8 cellular contexts compared by ENCODE assay signal in the genomic region with DNA sequence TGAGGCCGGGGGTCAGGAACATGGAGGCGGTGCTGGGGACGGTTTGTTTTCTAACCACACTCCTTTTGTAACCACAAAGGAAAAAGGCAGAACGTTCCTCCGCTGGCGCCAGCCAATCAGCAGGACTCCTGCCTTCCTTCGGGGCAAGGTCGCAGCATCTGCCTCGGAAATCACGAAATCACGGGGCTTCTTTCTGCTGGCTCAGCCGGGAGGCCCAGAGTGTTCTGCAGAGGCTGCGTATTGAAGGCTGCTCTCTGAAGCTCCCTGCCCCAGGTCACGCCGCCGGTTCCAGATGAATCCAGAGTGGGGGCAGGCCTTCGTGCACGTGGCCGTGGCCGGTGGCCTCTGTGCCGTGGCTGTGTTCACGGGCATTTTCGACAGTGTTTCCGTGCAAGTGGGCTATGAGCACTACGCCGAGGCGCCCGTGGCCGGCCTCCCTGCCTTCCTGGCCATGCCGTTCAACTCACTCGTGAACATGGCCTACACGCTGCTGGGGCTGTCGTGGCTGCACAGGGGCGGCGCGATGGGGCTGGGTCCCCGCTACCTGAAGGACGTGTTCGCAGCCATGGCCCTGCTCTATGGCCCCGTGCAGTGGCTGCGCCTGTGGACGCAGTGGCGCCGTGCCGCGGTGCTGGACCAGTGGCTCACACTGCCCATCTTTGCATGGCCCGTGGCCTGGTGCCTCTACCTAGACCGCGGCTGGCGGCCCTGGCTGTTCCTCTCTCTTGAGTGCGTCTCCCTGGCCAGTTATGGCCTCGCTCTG. TPM values are rescaled to one million over a fixed set of nuclear protein-coding genes. Genes with fewer than 3 reads are reported as not detected.
DNase-seq lines count a peak whose midpoint lies in the region; ATAC-seq and TF ChIP-seq lines count a peak whose summit lies in the region.

No MANE protein-coding gene starts in this region.

- H3K27me3 Mint-ChIP-seq in GM23338 (ENCODE audit: insufficient read depth, low read depth, poor library complexity), result peaks cover under 1% of the 10 kb centered on the region

- no peaks in the 10 kb centered on the region for H3K9me2 ChIP-seq in GM23338 (ENCODE audit: insufficient read depth)

- H3K4me3 ChIP-seq in GM23338 (no peak overlapping the region), WERI-Rb-1 (ENCODE audit: low read depth, low read length) (no peak overlapping the region)

- peaks cover 9% of the 10 kb centered on the region; the same call in 2 of the 3 replicates for H3K4me1 Mint-ChIP-seq in GM23338

- DNase-seq in GM23338 (ENCODE audit: low spot score) (no peak), WERI-Rb-1 (no peak), epidermal melanocyte (ENCODE audit: insufficient read length, low spot score) (peak; percentile 66), NCI-H2081 (lab: John Stamatoyannopoulos, UW) (no peak), SKM-1 (lab: John Stamatoyannopoulos, UW; ENCODE audit: unreplicated experiment) (no peak), NCI-H774 (lab: John Stamatoyannopoulos, UW) (no peak)
- peak; percentile 24 to 38 for DNase-seq in stimulated activated CD4-positive, alpha-beta T cell treated with anti-CD3 and anti-CD28 coated beads, Interleukin-15, amount 100 ng/mL, for 1 hour (ENCODE audit: low read depth in 1 of 2, low spot score in 1 of 2)

- no peak for ATAC-seq in GM23338
- no peak for ATAC-seq in HG03025 (IDR thresholded peaks at IDR 0.05; ENCODE audit: low FRiP score, unreplicated experiment)

- H3K27ac Mint-ChIP-seq in GM23338, result 0 out of 2 replicates have a peak overlapping the region, but pooled peaks have one; percentile 3

- no peak overlapping the region for H3K27ac ChIP-seq in GM23338 (ENCODE audit: low read depth)
- peak overlapping the region; percentile 22; the same call in 1 of the 2 replicates for H3K27ac ChIP-seq in WERI-Rb-1

- H3K27me3 ChIP-seq in GM23338 (ENCODE audit: insufficient read depth), result no peaks in the 10 kb centered on the region
- H3K27me3 ChIP-seq in WERI-Rb-1 (ENCODE audit: insufficient read depth, low read depth, severe bottlenecking), result peaks cover 22% of the 10 kb centered on the region

- no peaks in the 10 kb centered on the region for H3K36me3 Mint-ChIP-seq in GM23338 (ENCODE audit: low read depth)

- no peak overlapping the region for H2AFZ ChIP-seq in GM23338

- H3K4me1 ChIP-seq in GM23338 (ENCODE audit: insufficient read depth), result no peaks in the 10 kb centered on the region

- H4K20me1 ChIP-seq in GM23338 (replicated peaks; ENCODE audit: insufficient read depth), result no peaks in the 10 kb centered on the region

- TF ChIP-seq CTCF in GM23338 (conservative IDR thresholded peaks at IDR 0.05; ENCODE audit: low read depth in 2 of 2), result no peak
- TF ChIP-seq CTCF in WERI-Rb-1 (IDR thresholded peaks at IDR 0.05; ENCODE audit: low read depth, low read length), result no peak

- H3K9me3 ChIP-seq in WERI-Rb-1 (ENCODE audit: severe bottlenecking), result peaks cover 3% of the 10 kb centered on the region

- H3F3A ChIP-seq in GM23338 (replicated peaks; ENCODE audit: low read depth), result no peaks in the 10 kb centered on the region

- no peaks in the 10 kb centered on the region for H3K36me3 ChIP-seq in GM23338 (ENCODE audit: insufficient read depth)
- no peaks in the 10 kb centered on the region for H3K36me3 ChIP-seq in WERI-Rb-1

- no peak overlapping the region for H3K4me2 ChIP-seq in GM23338

- no peaks in the 10 kb centered on the region for H3K9me3 Mint-ChIP-seq in GM23338

- no peak overlapping the region for H3K4me3 Mint-ChIP-seq in GM23338

- H3K79me2 ChIP-seq in GM23338 (replicated peaks; ENCODE audit: insufficient read depth), result no peaks in the 10 kb centered on the region

TF ChIP-seq in GM23338, 12 proteins besides CTCF, POLR2A, EP300 and RAD21 (continues in another document):
- TF ChIP-seq EZH2phosphoT487 (IDR thresholded peaks at IDR 0.05; ENCODE audit: unreplicated experiment) (no peak), POLR2AphosphoS5 (IDR thresholded peaks at IDR 0.05; ENCODE audit: low read depth) (no peak), REST (IDR thresholded peaks at IDR 0.05; ENCODE audit: unreplicated experiment) (no peak), EZH2 (IDR thresholded peaks at IDR 0.05; ENCODE audit: low read depth, unreplicated experiment) (no peak), ZNF114 (CRISPR knock-in tag; IDR thresholded peaks at IDR 0.05) (no peak), NANOG (IDR thresholded peaks at IDR 0.05; ENCODE audit: borderline replicate concordance) (no peak)

RNA-seq across cellular contexts. Expression of gene TMEM187, which starts 9.4 kb away (rescaled TPM):
- 4.4 and 9.7 TPM in 2 replicates for total RNA-seq in GM23338 (2014; rRNA removed; shearing (Covaris generic))
- 2.4 and 2.5 TPM in 2 replicates for polyA plus RNA-seq in GM23338 (2016; fragmentation: Nextera tagmentation; extraction: Ambion mirVana)

RNA-seq across cellular contexts. Expression of gene HCFC1, which starts 10.3 kb away (rescaled TPM):
- 169 and 188 TPM in 2 replicates for total RNA-seq in GM23338 (2014; rRNA removed; shearing (Covaris generic))
- 33.0 and 33.2 TPM in 2 replicates for polyA plus RNA-seq in GM23338 (2016; fragmentation: Nextera tagmentation; extraction: Ambion mirVana)

RNA-seq across cellular contexts. Expression of gene RENBP, which starts 37.5 kb away (rescaled TPM):
- 8.6 and 10.3 TPM in 2 replicates for total RNA-seq in GM23338 (2014; rRNA removed; shearing (Covaris generic))
- 1.5 and 2.0 TPM in 2 replicates for polyA plus RNA-seq in GM23338 (2016; fragmentation: Nextera tagmentation; extraction: Ambion mirVana)

RNA-seq across cellular contexts. Expression of gene IRAK1, which starts 37.8 kb away (rescaled TPM):
- total RNA-seq in GM23338 (2014; rRNA removed; shearing (Covaris generic)), result 30.4 and 38.0 TPM in 2 replicates
- 21.6 and 23.0 TPM in 2 replicates for polyA plus RNA-seq in GM23338 (2016; fragmentation: Nextera tagmentation; extraction: Ambion mirVana)

RNA-seq across cellular contexts. Expression of gene NAA10, which starts 47.1 kb away (rescaled TPM):
- total RNA-seq in GM23338 (2014; rRNA removed; shearing (Covaris generic)), result 112 and 136 TPM in 2 replicates
- polyA plus RNA-seq in GM23338 (2016; fragmentation: Nextera tagmentation; extraction: Ambion mirVana), result 140 and 145 TPM in 2 replicates

Comparison
In these comparisons a context has a peak if more than half of its experiments do, and no peak if none do; other contexts are left out.
1. DNase-seq: peak in epidermal melanocyte (single experiment) and stimulated activated CD4-positive, alpha-beta T cell treated with anti-CD3 and anti-CD28 coated beads, Interleukin-15, amount 100 ng/mL, for 1 hour (2 of 2); none in GM23338 (single experiment), WERI-Rb-1 (single experiment), NCI-H2081 (0 of 2), SKM-1 (single experiment) and NCI-H774 (single experiment).